ENCODE assay signal across 14 cellular contexts in the genomic region with DNA sequence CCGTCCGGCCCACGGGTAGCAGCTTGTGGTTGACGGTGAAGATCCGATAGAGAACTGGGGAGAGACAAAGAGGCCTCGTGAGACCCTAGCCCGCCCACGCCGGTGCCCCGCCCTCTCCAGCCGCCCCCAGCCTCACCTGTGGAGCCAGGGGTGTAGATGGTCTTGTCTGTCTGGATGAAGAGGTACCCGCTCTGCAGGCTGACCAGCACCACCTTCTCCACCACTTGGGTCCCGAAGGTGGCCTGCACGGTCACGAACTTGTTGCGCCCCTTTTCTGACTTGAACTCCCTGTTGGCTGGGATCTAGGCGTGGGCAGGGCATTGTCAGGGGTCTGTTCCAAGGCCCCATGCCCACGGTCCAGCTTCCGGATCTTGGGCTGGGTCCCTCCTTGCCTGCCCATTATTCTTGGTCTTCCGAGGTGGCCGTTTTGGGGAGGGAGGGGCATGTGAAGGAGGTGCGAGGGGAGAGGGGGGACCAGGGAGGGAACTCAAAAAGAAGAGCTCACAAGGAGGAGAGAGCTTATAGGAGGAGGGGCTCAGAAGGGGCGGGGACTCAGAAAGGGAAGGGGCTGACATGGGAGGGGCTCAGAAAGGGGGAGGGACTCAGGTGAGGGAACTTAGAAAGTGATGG. TPM values are rescaled to one million over a fixed set of nuclear protein-coding genes. Genes with fewer than 3 reads are reported as not detected.
A peak's percentile ranks its signal among the peaks of the same experiment; 100 is the strongest.
DNase-seq lines count a peak whose midpoint lies in the region; ATAC-seq and TF ChIP-seq lines count a peak whose summit lies in the region.
"Had no signal": no experiment of that assay in that cellular context is flagged by ENCODE, and none has a peak within 500 bp of the region (broad histone marks: within the 10 kb centered on the region; RNA-seq: fewer than 3 reads in every experiment).

No MANE protein-coding gene starts in this region.

- TF ChIP-seq EP300 in sigmoid colon (IDR thresholded peaks at IDR 0.05) = no peak

- ATAC-seq in Right ventricle myocardium inferior (no peak), heart right ventricle (no peak)

- H3K27me3 ChIP-seq in heart right ventricle (peaks cover 0 to 25% (median 3%) of the 10 kb centered on the region in 7 donors), sigmoid colon (peaks cover 0 to 14% (median 4%) of the 10 kb centered on the region in 3 donors)
- H3K27me3 ChIP-seq: SJSA1, uterus had no signal

- TF ChIP-seq POLR2A in sigmoid colon (IDR thresholded peaks at IDR 0.05) = no peak

- TF ChIP-seq CTCF in heart right ventricle (IDR thresholded peaks at IDR 0.05) (no peak), fibroblast of pulmonary artery (IDR thresholded peaks at IDR 0.05; ENCODE audit: low read length, missing control alignments) (no peak), sigmoid colon (IDR thresholded peaks at IDR 0.05) (no peak)

- no peak overlapping the region for H3K4me3 ChIP-seq in heart right ventricle
- peak overlapping the region; percentile 94 for H3K4me3 ChIP-seq in fibroblast of pulmonary artery (replicated peaks; ENCODE audit: low read depth, low read length)
- H3K4me3 ChIP-seq in sigmoid colon = no peak overlapping the region
- H3K4me3 ChIP-seq: SJSA1 had no signal

- H3K27ac ChIP-seq in heart right ventricle (no peak overlapping the region), sigmoid colon (no peak overlapping the region)
- H3K27ac ChIP-seq: neutrophil, SJSA1, uterus had no signal

- H3K9me3 ChIP-seq in heart right ventricle (no peaks in the 10 kb centered on the region), sigmoid colon (no peaks in the 10 kb centered on the region)
- H3K9me3 ChIP-seq: neutrophil, uterus had no signal

- H3K4me1 ChIP-seq in heart right ventricle (peaks cover 0 to 26% (median 0%) of the 10 kb centered on the region in 9 donors), sigmoid colon (peaks cover 0 to 4% (median 0%) of the 10 kb centered on the region in 4 donors)
- H3K4me1 ChIP-seq: SJSA1, uterus had no signal

- no peaks in the 10 kb centered on the region for H3K36me3 ChIP-seq in heart right ventricle
- no peaks in the 10 kb centered on the region for H3K36me3 ChIP-seq in sigmoid colon
- H3K36me3 ChIP-seq: neutrophil, SJSA1, uterus had no signal

- intact Hi-C loops in Right ventricle myocardium inferior (cut with DNase I) = no loop called here
- intact Hi-C loops in heart right ventricle (cut with DNase I) = no loop called here
- intact Hi-C loops in sigmoid colon (cut with DNase I) = no loop called here

- peak; percentile 59 for DNase-seq in Right ventricle myocardium inferior (ENCODE audit: missing footprints)
- DNase-seq in heart right ventricle = no peak
- DNase-seq in fibroblast of pulmonary artery (ENCODE audit: low read depth) = no peak
- peak; percentile 64 for DNase-seq in sigmoid colon
- no peak for DNase-seq in H4 (ENCODE audit: low spot score)
- no peak for DNase-seq in COR-L47 (lab: John Stamatoyannopoulos, UW)
- DNase-seq: activated CD4-positive, CD25-positive, alpha-beta regulatory T cell; activated effector memory CD4-positive, alpha-beta T cell treated with Interleukin-2 at 50 U/mL for 16 hours; Kasumi-1; NCI-H1105; uterus had no signal

- WGBS in heart right ventricle, 2 donors = 66 to 74% methylated on average over 23 of the region's 23 CpGs
- WGBS in sigmoid colon, 2 donors = 77 to 84% methylated on average over 23 of the region's 23 CpGs

RNA-seq across cellular contexts. Expression of a gene that starts 2.2 kb away (rescaled TPM):
- total RNA-seq in Right ventricle myocardium inferior (482 TPM), heart right ventricle (100 to 1,000 TPM in 5 of 10 donors, 10 to 100 TPM in 5; 23.0 to 438 (median 111) TPM), sigmoid colon (1,000 to 10,000 TPM in 1 of 4 donors, 100 to 1,000 TPM in 3; 317 to 1,284 (median 452) TPM)
- polyA plus RNA-seq in heart right ventricle (100 to 1,000 TPM; 275 to 475 TPM), sigmoid colon (100 to 1,000 TPM in 1 of 3 donors, 10 to 100 TPM in 1, 1 to 10 TPM in 1; 9.0 to 313 (median 66.7) TPM)
- 4.7 and 9.1 TPM in 2 replicates for total RNA-seq in H4 (2014; rRNA removed; shearing (Covaris generic))
- total RNA-seq: SJSA1 had no signal
- polyA plus RNA-seq: CD4-positive, alpha-beta memory T cell had no signal

RNA-seq across cellular contexts. Expression of a gene that starts 19.2 kb away (rescaled TPM):
- 23.9 TPM for total RNA-seq in Right ventricle myocardium inferior
- total RNA-seq in heart right ventricle = 10 to 100 TPM; 20.4 to 33.6 (median 21.5) TPM
- 10 to 100 TPM; 43.1 to 62.0 TPM for polyA plus RNA-seq in heart right ventricle
- 10 to 100 TPM; 44.5 to 67.3 (median 58.8) TPM for total RNA-seq in sigmoid colon
- polyA plus RNA-seq in sigmoid colon = 10 to 100 TPM; 39.0 to 91.1 (median 53.4) TPM
- total RNA-seq in H4 (2014; rRNA removed; shearing (Covaris generic)) = 65.4 and 81.8 TPM in 2 replicates

RNA-seq across cellular contexts. Expression of a gene that starts 21.3 kb away (rescaled TPM):
- total RNA-seq in Right ventricle myocardium inferior (147 TPM), heart right ventricle (100 to 1,000 TPM in 1 of 10 donors, 10 to 100 TPM in 9; 60.6 to 152 (median 73.5) TPM), sigmoid colon (100 to 1,000 TPM in 1 of 4 donors, 10 to 100 TPM in 3; 73.1 to 117 (median 90.1) TPM)
- polyA plus RNA-seq in heart right ventricle (100 to 1,000 TPM in 1 of 2 donors, 10 to 100 TPM in 1; 93.7 to 314 TPM), sigmoid colon (10 to 100 TPM; 49.5 to 76.7 (median 70.3) TPM)
- total RNA-seq in H4 (2014; rRNA removed; shearing (Covaris generic)) = 29.5 and 91.7 TPM in 2 replicates

RNA-seq across cellular contexts. Expression of a gene that starts 48.3 kb away (rescaled TPM):
- total RNA-seq in Right ventricle myocardium inferior (0.73 TPM), heart right ventricle (1 to 10 TPM in 2 of 10 donors, under 1 TPM in 7, not detected in 1; 0.06 to 1.9 (median 0.42) TPM), sigmoid colon (1 to 10 TPM in 1 of 4 donors, under 1 TPM in 2, not detected in 1; under 0.01 to 2.0 (median 0.41) TPM)
- polyA plus RNA-seq in heart right ventricle (under 1 TPM; 0.23 to 0.51 TPM), sigmoid colon (1 to 10 TPM in 1 of 3 donors, not detected in 2; 2.8 TPM)
- 0.04 TPM in 1 of 2 replicates, not detected in the other for total RNA-seq in H4 (2014; rRNA removed; shearing (Covaris generic))
- total RNA-seq: SJSA1 had no signal

RNA-seq across cellular contexts. Expression of a gene that starts 49.0 kb away (rescaled TPM):
- total RNA-seq in Right ventricle myocardium inferior = not detected
- under 1 TPM in 5 of 10 donors, not detected in 5; 0.16 to 0.79 (median 0.36) TPM for total RNA-seq in heart right ventricle
- under 1 TPM; 0.17 to 0.37 TPM for polyA plus RNA-seq in heart right ventricle
- under 1 TPM in 1 of 4 donors, not detected in 3; 0.66 TPM for total RNA-seq in sigmoid colon
- polyA plus RNA-seq in sigmoid colon = 10 to 100 TPM; 23.8 to 42.7 (median 30.0) TPM
- not detected in 2 replicates for total RNA-seq in H4 (2014; rRNA removed; shearing (Covaris generic))
- total RNA-seq: SJSA1 had no signal

Comparison
In these comparisons a context has a peak if more than half of its experiments do, and no peak if none do; other contexts are left out.
1. DNase-seq: peak in Right ventricle myocardium inferior (single experiment) and sigmoid colon (single experiment); none in heart right ventricle (0 of 2), fibroblast of pulmonary artery (single experiment), H4 (single experiment) and COR-L47 (single experiment).